ENCODE assay signal across 19 cellular contexts in the genomic region with DNA sequence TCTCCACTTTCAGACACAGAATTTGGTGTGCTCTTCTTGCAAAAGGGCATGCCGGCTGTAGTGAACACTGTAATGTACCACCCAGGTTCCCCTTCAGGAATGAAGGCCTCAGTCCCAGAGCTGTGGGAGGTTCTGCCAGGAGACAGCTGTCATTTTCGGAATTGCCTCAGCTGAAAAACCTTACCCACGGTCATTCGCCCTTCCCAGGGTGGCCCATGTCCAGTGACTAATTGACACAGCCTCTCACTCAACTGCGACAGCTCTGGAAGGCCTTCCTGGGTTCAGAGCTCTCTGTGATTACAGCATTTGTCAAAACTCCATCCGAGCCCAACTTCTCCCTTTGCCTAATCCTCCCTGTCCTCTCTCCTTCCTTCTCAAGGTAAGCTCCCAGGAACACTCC. TPM values are rescaled to one million over a fixed set of nuclear protein-coding genes. Genes with fewer than 3 reads are reported as not detected.
DNase-seq lines count a peak whose midpoint lies in the region; ATAC-seq, FAIRE-seq and TF ChIP-seq lines count a peak whose summit lies in the region.
"Had no signal": no experiment of that assay in that cellular context is flagged by ENCODE, and none has a peak within 500 bp of the region (broad histone marks: within the 10 kb centered on the region; RNA-seq: fewer than 3 reads in every experiment).

No MANE protein-coding gene starts in this region.

- no peaks in the 10 kb centered on the region for H3K9me2 ChIP-seq in SK-N-SH

- no peaks in the 10 kb centered on the region for H3K27me3 ChIP-seq in BLaER1 treated with 17β-estradiol and CSF1 and Interleukin-3, amounts not matched to agents 10 nM and 100 nM
- H3K27me3 ChIP-seq in K562 (ENCODE audit: control insufficient read depth in 2 of 2, insufficient read depth in 2 of 2, low read length in 2 of 2), result no peaks in the 10 kb centered on the region
- no peaks in the 10 kb centered on the region for H3K27me3 ChIP-seq in neutrophil
- no peaks in the 10 kb centered on the region for H3K27me3 ChIP-seq in CD4-positive, alpha-beta T cell (ENCODE audit: control insufficient read depth, insufficient read depth, low read length)
- H3K27me3 ChIP-seq in SK-N-SH (ENCODE audit: insufficient read depth), result no peaks in the 10 kb centered on the region
- H3K27me3 ChIP-seq: BLaER1 had no signal

- 32% methylated on average over 5 of the region's 6 CpGs for WGBS in K562 (ENCODE audit: insufficient coverage, low coverage, missing lambda C conversion rate)
- 82% methylated on average over 6 of the region's 6 CpGs for WGBS in SK-N-SH (ENCODE audit: low lambda C conversion rate)

- intact Hi-C loops in K562 (cut with micrococcal nuclease), result no loop called here
- intact Hi-C loops in CD4-positive, alpha-beta T cell (cut with DNase I, micrococcal nuclease), result no loop called here

- H3K27ac Mint-ChIP-seq in CD4-positive, alpha-beta T cell, result no peak overlapping the region
- H3K27ac Mint-ChIP-seq: B cell; CD8-positive, alpha-beta T cell had no signal

- peak overlapping the region in 1 of 11 experiments; percentile 25; a peak in 2 of 22 replicates for H3K9ac ChIP-seq in BLaER1 treated with 17β-estradiol and CSF1 and Interleukin-3, amounts not matched to agents 10 nM and 100 nM
- no peak overlapping the region for H3K9ac ChIP-seq in K562 (ENCODE audit: insufficient read depth in 1 of 2, low read depth in 2 of 2, low read length in 2 of 2)
- no peak overlapping the region for H3K9ac ChIP-seq in SK-N-SH
- H3K9ac ChIP-seq: BLaER1, GM23248 had no signal

- peaks cover 21% of the 10 kb centered on the region for H3K27me3 Mint-ChIP-seq in CD4-positive, alpha-beta T cell

- H3K4me3 Mint-ChIP-seq in CD4-positive, alpha-beta T cell, result no peak overlapping the region
- H3K4me3 Mint-ChIP-seq: B cell; CD8-positive, alpha-beta T cell; H9 had no signal

- H3K4me2 ChIP-seq in BLaER1 treated with 17β-estradiol and CSF1 and Interleukin-3, amounts not matched to agents 10 nM and 100 nM, result peak overlapping the region in 6 of 11 experiments; percentile 9 to 90 (median 42); a peak in 9 of 22 replicates
- H3K4me2 ChIP-seq in K562 (ENCODE audit: insufficient read depth, low read length) (no peak overlapping the region), SK-N-SH (no peak overlapping the region)
- H3K4me2 ChIP-seq: BLaER1 had no signal

- TF ChIP-seq EP300 in K562 (IDR thresholded peaks at IDR 0.05; ENCODE audit: low read length) (no peak), SK-N-SH (IDR thresholded peaks at IDR 0.05; ENCODE audit: borderline replicate concordance in 1 of 2, low read depth in 1 of 2, low read length in 1 of 2) (no peak)

- DNase-seq in K562 (ENCODE audit: extremely low read depth in 1 of 4, low spot score in 3 of 4), result no peak
- DNase-seq in CD4-positive, alpha-beta T cell, result no peak
- DNase-seq in SK-N-SH, result no peak
- no peak for DNase-seq in NCI-H2107 (lab: John Stamatoyannopoulos, UW)
- DNase-seq: Caco-2; CD8-positive, alpha-beta T cell; DMS153; DND-41; GM23248; H9 had no signal

- no peak for ATAC-seq in K562
- ATAC-seq in CD4-positive, alpha-beta T cell (ENCODE audit: poor library complexity), result no peak
- ATAC-seq: CD8-positive, alpha-beta T cell; HCT116 had no signal

- TF ChIP-seq RAD21 in K562 (CRISPR knock-in tag; conservative IDR thresholded peaks at IDR 0.05 in 1 of 2, IDR thresholded peaks at IDR 0.05 in 1 of 2) (no peak), SK-N-SH (IDR thresholded peaks at IDR 0.05; ENCODE audit: low read length) (no peak)

- H3K9me1 ChIP-seq in K562 (ENCODE audit: control insufficient read depth, insufficient read depth, low read length), result no peaks in the 10 kb centered on the region

- no peaks in the 10 kb centered on the region for H3F3A ChIP-seq in SK-N-SH (replicated peaks; ENCODE audit: insufficient read depth)

- CTCF ChIA-PET in K562 (lab: Yijun Ruan, JAX; ENCODE audit: low intra/inter-chr PET ratio), result no interaction called here
- CTCF ChIA-PET in CD4-positive, alpha-beta T cell (lab: Charles Lee), result no interaction called here
- CTCF ChIA-PET in SK-N-SH (lab: Yijun Ruan, JAX), result interaction anchor here (1.6 kb wide), 1 partner anchor 847 kb away, joined by 3 read pairs; no protein-coding TSS in a partner anchor

- in situ Hi-C loops in K562 (cut with MboI), result no loop called here

- peak overlapping the region in 9 of 11 experiments; percentile 18 to 99 (median 94); a peak in 14 of 22 replicates for H3K27ac ChIP-seq in BLaER1 treated with 17β-estradiol and CSF1 and Interleukin-3, amounts not matched to agents 10 nM and 100 nM
- no peak overlapping the region; the same call in 2 of the 3 replicates for H3K27ac ChIP-seq in K562 (ENCODE audit: extremely low read depth, low read depth, low read length)
- peak overlapping the region; percentile 43 for H3K27ac ChIP-seq in neutrophil
- H3K27ac ChIP-seq in CD4-positive, alpha-beta T cell (ENCODE audit: low read depth, low read length), result no peak overlapping the region
- no peak overlapping the region for H3K27ac ChIP-seq in SK-N-SH (ENCODE audit: low read depth in 2 of 2, low read length in 1 of 2)
- H3K27ac ChIP-seq: 22Rv1, BLaER1, GM23248 had no signal

- no peak for TF ChIP-seq POLR2A in K562 (conservative IDR thresholded peaks at IDR 0.05)

- POLR2A ChIA-PET in K562 (lab: Yijun Ruan, JAX), result interaction anchor here (0.6 to 1.1 kb wide), 2 partner anchors 8 to 42 kb away, joined by 3 to 4 read pairs; no protein-coding TSS in a partner anchor
- POLR2A ChIA-PET in CD4-positive, alpha-beta T cell (lab: Charles Lee), result no interaction called here
- POLR2A ChIA-PET in SK-N-SH (lab: Yijun Ruan, JAX), result no interaction called here

- H3K9me3 ChIP-seq in BLaER1 treated with 17β-estradiol and CSF1 and Interleukin-3, amounts not matched to agents 10 nM and 100 nM (replicated peaks in 1 of 11), result peaks cover 21 to 57% (median 38%) of the 10 kb centered on the region in 11 experiments
- H3K9me3 ChIP-seq in K562 (replicated peaks; ENCODE audit: control insufficient read depth, insufficient read depth, low read depth, low read length) (no peaks in the 10 kb centered on the region), neutrophil (no peaks in the 10 kb centered on the region), SK-N-SH (no peaks in the 10 kb centered on the region)
- no peaks in the 10 kb centered on the region for H3K9me3 ChIP-seq in CD4-positive, alpha-beta T cell (ENCODE audit: control insufficient read depth, low read length)
- H3K9me3 ChIP-seq: Caco-2 had no signal

- H3K9me3 Mint-ChIP-seq in CD4-positive, alpha-beta T cell, result no peaks in the 10 kb centered on the region
- H3K9me3 Mint-ChIP-seq: H9 had no signal

- peak overlapping the region in 1 of 10 experiments; percentile 15; a peak in 1 of 20 replicates for H3K4me3 ChIP-seq in BLaER1 treated with 17β-estradiol and CSF1 and Interleukin-3, amounts not matched to agents 10 nM and 100 nM
- H3K4me3 ChIP-seq in K562, result no peak overlapping the region
- no peak overlapping the region for H3K4me3 ChIP-seq in neutrophil (ENCODE audit: low read depth in 1 of 2, low read length in 1 of 2)
- no peak overlapping the region for H3K4me3 ChIP-seq in SK-N-SH (ENCODE audit: low read depth in 2 of 2, low read length in 1 of 2)
- H3K4me3 ChIP-seq: BLaER1, GM23248 had no signal

- no peak for FAIRE-seq in K562 (lab: Jason Lieb, UNC)
- FAIRE-seq: A204.1, G401.6, GM12892 had no signal

- H3K36me3 Mint-ChIP-seq in CD4-positive, alpha-beta T cell (ENCODE audit: low read depth), result no peaks in the 10 kb centered on the region
- H3K36me3 Mint-ChIP-seq: CD8-positive, alpha-beta T cell had no signal

- H3K4me1 Mint-ChIP-seq in CD4-positive, alpha-beta T cell (ENCODE audit: low read depth), result no peaks in the 10 kb centered on the region

- H2AFZ ChIP-seq in K562 (ENCODE audit: low read depth, low read length) (peak overlapping the region; percentile 15; the same call in 1 of the 2 replicates), SK-N-SH (ENCODE audit: low read depth) (no peak overlapping the region)
- H2AFZ ChIP-seq: GM23248 had no signal

- H3K36me3 ChIP-seq in BLaER1 treated with 17β-estradiol and CSF1 and Interleukin-3, amounts not matched to agents 10 nM and 100 nM, result peaks cover 0 to 15% (median 0%) of the 10 kb centered on the region in 11 experiments; a peak in 1 of 22 replicates
- H3K36me3 ChIP-seq in K562 (ENCODE audit: control insufficient read depth, insufficient read depth, low read length) (no peaks in the 10 kb centered on the region), neutrophil (no peaks in the 10 kb centered on the region), SK-N-SH (replicated peaks in 1 of 2; ENCODE audit: control insufficient read depth in 1 of 2, insufficient read depth in 2 of 2, low read length in 1 of 2) (no peaks in the 10 kb centered on the region)
- H3K36me3 ChIP-seq: BLaER1 had no signal

- BruUV-seq in K562 (replicated peaks; lab: Mats Ljungman, UMichigan), result no TSS peak

- H3K79me2 ChIP-seq in K562 (ENCODE audit: control insufficient read depth, insufficient read depth, low read length), result no peaks in the 10 kb centered on the region
- no peaks in the 10 kb centered on the region for H3K79me2 ChIP-seq in SK-N-SH (ENCODE audit: insufficient read depth)

- H3K4me1 ChIP-seq in BLaER1 treated with 17β-estradiol and CSF1 and Interleukin-3, amounts not matched to agents 10 nM and 100 nM, result peaks cover 36 to 59% (median 52%) of the 10 kb centered on the region in 10 experiments
- H3K4me1 ChIP-seq in K562 (replicated peaks in 1 of 2; ENCODE audit: control insufficient read depth in 2 of 2, insufficient read depth in 2 of 2, low read length in 2 of 2) (peaks cover 1 to 6% of the 10 kb centered on the region in 2 experiments; a peak in 3 of 5 replicates), neutrophil (ENCODE audit: control insufficient read depth in 1 of 2, insufficient read depth in 1 of 2, low read depth in 1 of 2, low read length in 1 of 2) (peaks cover 54 to 64% of the 10 kb centered on the region in 2 experiments), SK-N-SH (ENCODE audit: control insufficient read depth in 1 of 2, insufficient read depth in 2 of 2, low read depth in 1 of 2, low read length in 1 of 2) (peaks cover 0 to 2% of the 10 kb centered on the region in 2 experiments; a peak in 2 of 4 replicates)

- TF ChIP-seq CTCF in K562 (IDR thresholded peaks at IDR 0.05 in 2 of 3, conservative IDR thresholded peaks at IDR 0.05 in 1 of 3; ENCODE audit: insufficient read depth in 2 of 3, low read depth in 1 of 3, low read length in 3 of 3) (no peak), neutrophil (IDR thresholded peaks at IDR 0.05) (no peak), SK-N-SH (IDR thresholded peaks at IDR 0.05) (no peak)
- no peak for TF ChIP-seq CTCF in CD4-positive, alpha-beta T cell (IDR thresholded peaks at IDR 0.05)

- no peaks in the 10 kb centered on the region; a peak in 1 of 22 replicates for H4K20me1 ChIP-seq in BLaER1 treated with 17β-estradiol and CSF1 and Interleukin-3, amounts not matched to agents 10 nM and 100 nM
- H4K20me1 ChIP-seq in K562 (replicated peaks; ENCODE audit: control insufficient read depth, insufficient read depth, low read length) (no peaks in the 10 kb centered on the region), SK-N-SH (ENCODE audit: insufficient read depth) (no peaks in the 10 kb centered on the region)
- H4K20me1 ChIP-seq: BLaER1 had no signal

RNA-seq across cellular contexts. Expression of a gene that starts 43.7 kb away (rescaled TPM):
- total RNA-seq in K562 (2011; cell fraction: chromatin; rRNA removed; ENCODE audit: low replicate concordance), result 109 and 323 TPM in 2 replicates
- total RNA-seq in K562 (2011; cell fraction: nucleolus; rRNA removed), result 50.0 and 61.3 TPM in 2 replicates
- 147 and 225 TPM in 2 replicates for total RNA-seq in K562 (2011; cell fraction: nucleoplasm; rRNA removed)
- total RNA-seq in K562 (2014; rRNA removed), result 54.2 and 58.3 TPM in 2 replicates
- total RNA-seq in K562 (2014; rRNA removed; fragmentation: Illumina TruSeq; extraction: Trizol), result 83.0 and 94.0 TPM in 2 replicates
- total RNA-seq in K562 (2015; rRNA removed; fragmentation: Illumina TruSeq; extraction: Trizol), result 76.1 and 78.2 TPM in 2 replicates
- 69.8 and 79.9 TPM in 2 replicates for total RNA-seq in K562 (2021)
- polyA plus RNA-seq in K562 (2011; rRNA removed), result 113 and 123 TPM in 2 replicates
- 56.4 and 68.4 TPM in 2 replicates for polyA plus RNA-seq in K562 (2011; cell fraction: cytosol; rRNA removed)
- polyA plus RNA-seq in K562 (2011; cell fraction: nucleus; rRNA removed), result 71.5 and 89.2 TPM in 2 replicates
- 51.5 and 71.6 TPM in 2 replicates for polyA plus RNA-seq in K562 (2012)
- polyA plus RNA-seq in K562 (2014; fragmentation: Illumina TruSeq; extraction: Trizol), result 96.7 and 116 TPM in 2 replicates
- 10 to 100 TPM; 24.8 to 25.3 TPM for polyA plus RNA-seq in K562 (2014; fragmentation: Nextera tagmentation; extraction: Ambion mirVana)
- 51.5 and 56.8 TPM in 2 replicates for polyA plus RNA-seq in K562 (2014; rRNA removed)
- 125 and 138 TPM in 2 replicates for polyA minus RNA-seq in K562 (2011; rRNA and poly(A)+ RNA removed)
- polyA minus RNA-seq in K562 (2011; cell fraction: cytosol; rRNA and poly(A)+ RNA removed), result 39.5 and 43.6 TPM in 2 replicates
- 62.7 and 93.2 TPM in 2 replicates for polyA minus RNA-seq in K562 (2011; cell fraction: nucleus; rRNA and poly(A)+ RNA removed)
- total RNA-seq in CD4-positive, alpha-beta T cell, result 100 to 1,000 TPM; 169 to 177 TPM
- polyA plus RNA-seq in SK-N-SH (2012; rRNA removed), result 31.1 and 38.0 TPM in 2 replicates
- polyA plus RNA-seq in SK-N-SH (2012; cell fraction: cytosol; rRNA removed), result 39.2 and 40.1 TPM in 2 replicates
- polyA plus RNA-seq in SK-N-SH (2012; cell fraction: nucleus; rRNA removed), result 22.5 and 49.7 TPM in 2 replicates

Comparison
In these comparisons a context has a peak if more than half of its experiments do, and no peak if none do; other contexts are left out.
1. H3K27ac ChIP-seq: peak in BLaER1 treated with 17β-estradiol and CSF1 and Interleukin-3, amounts not matched to agents 10 nM and 100 nM (9 of 11) and neutrophil (single experiment); none in K562 (single experiment), CD4-positive, alpha-beta T cell (single experiment) and SK-N-SH (0 of 2).
2. H3K4me2 ChIP-seq: peak in BLaER1 treated with 17β-estradiol and CSF1 and Interleukin-3, amounts not matched to agents 10 nM and 100 nM (6 of 11); none in K562 (single experiment) and SK-N-SH (single experiment).